ENCODE assay signal across 8 cellular contexts in the genomic region with DNA sequence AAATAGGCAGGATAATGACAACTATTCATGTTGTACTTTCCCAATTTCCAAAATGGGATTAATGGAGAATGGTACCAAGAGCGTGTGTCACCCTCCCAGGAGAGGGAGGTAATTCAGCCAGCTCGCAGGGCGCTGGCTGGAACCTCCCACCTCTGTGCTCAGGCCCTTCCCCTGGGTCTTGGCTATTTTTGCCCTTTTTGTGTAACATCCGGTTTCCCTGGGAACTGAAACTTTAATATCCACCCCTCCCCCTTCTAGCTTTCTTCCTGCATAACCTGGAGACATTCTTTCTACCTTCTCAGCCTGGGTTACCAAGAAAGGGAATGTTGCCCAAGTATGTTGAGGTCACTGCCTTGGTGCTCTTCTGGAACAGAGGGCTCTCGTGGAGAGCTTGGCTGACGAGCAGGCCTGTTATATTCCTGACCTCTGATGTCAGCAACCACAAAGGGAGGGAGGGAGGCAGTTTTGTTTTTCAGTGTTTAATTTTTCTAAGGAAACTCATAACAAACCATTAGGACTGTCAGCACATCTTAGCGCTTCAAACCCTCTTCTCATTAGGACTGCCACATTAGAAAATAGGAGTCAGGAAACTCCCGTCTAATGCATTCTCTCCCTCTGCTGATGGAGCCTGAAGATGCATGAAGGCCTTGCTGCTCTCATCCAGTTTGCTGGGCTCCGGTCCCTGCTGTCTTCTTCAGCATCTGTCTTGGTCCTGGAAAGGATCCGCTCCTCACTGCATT. TPM values are rescaled to one million over a fixed set of nuclear protein-coding genes. Genes with fewer than 3 reads are reported as not detected.
A peak's percentile ranks its signal among the peaks of the same experiment; 100 is the strongest.
DNase-seq lines count a peak whose midpoint lies in the region; ATAC-seq, FAIRE-seq and TF ChIP-seq lines count a peak whose summit lies in the region.

No MANE protein-coding gene starts in this region.

- H3K9me1 ChIP-seq in K562 (ENCODE audit: control insufficient read depth, insufficient read depth, low read length): peaks cover 2% of the 10 kb centered on the region

- H3K36me3 ChIP-seq in K562 (ENCODE audit: control insufficient read depth, insufficient read depth, low read length): no peaks in the 10 kb centered on the region
- H3K36me3 ChIP-seq in suprapubic skin: no peaks in the 10 kb centered on the region

- peak; percentile 80 for DNase-seq in AG09309 (ENCODE audit: low read depth)
- DNase-seq in GM20000 (ENCODE audit: low spot score): peak; percentile 80
- peak; percentile 96 for DNase-seq in HS-27A (ENCODE audit: low read depth)
- peak; percentile 52 to 83 (median 64) for DNase-seq in K562 (ENCODE audit: extremely low read depth in 1 of 4, low spot score in 3 of 4)
- peak in 1 of 2 donors; percentile 88 for DNase-seq in suprapubic skin (ENCODE audit: low spot score in 2 of 2)
- DNase-seq in T-cell: no peak
- no peak for DNase-seq in activated CD8-positive, alpha-beta memory T cell treated with anti-CD3 and anti-CD28 coated beads, Interleukin-2, amount 50 U/mL, for 4 hours

- no peaks in the 10 kb centered on the region for H3K79me2 ChIP-seq in K562 (ENCODE audit: control insufficient read depth, insufficient read depth, low read length)

- TF ChIP-seq CTCF in AG09309 (IDR thresholded peaks at IDR 0.05; ENCODE audit: control insufficient read depth, insufficient read depth, low read depth, low read length, missing control alignments) (peak; percentile 35), GM20000 (IDR thresholded peaks at IDR 0.05; ENCODE audit: extremely low read depth, missing control alignments) (no peak), K562 (IDR thresholded peaks at IDR 0.05 in 2 of 3, conservative IDR thresholded peaks at IDR 0.05 in 1 of 3; ENCODE audit: insufficient read depth in 2 of 3, low read depth in 1 of 3, low read length in 3 of 3) (no peak), suprapubic skin (IDR thresholded peaks at IDR 0.05) (no peak)

- ATAC-seq in K562 (peak; percentile 78), T-cell (replicated peaks in 1 of 4) (no peak)

- H3K27me3 ChIP-seq in K562 (ENCODE audit: control insufficient read depth in 2 of 2, insufficient read depth in 2 of 2, low read length in 2 of 2) (no peaks in the 10 kb centered on the region), layer of hippocampus (ENCODE audit: control insufficient read depth, insufficient read depth, low read length) (no peaks in the 10 kb centered on the region), suprapubic skin (no peaks in the 10 kb centered on the region)

- POLR2A ChIA-PET in K562 (lab: Yijun Ruan, JAX): interaction anchor here (0.7 to 1.7 kb wide), 3 partner anchors 8 to 15 kb away, joined by 3 to 7 read pairs (median 3); no protein-coding TSS in a partner anchor
- POLR2A ChIA-PET in T-cell (lab: Charles Lee): no interaction called here

- in situ Hi-C loops in K562 (cut with MboI): no loop called here

- H3K9me3 Mint-ChIP-seq in T-cell: no peaks in the 10 kb centered on the region

- no TSS peak for BruUV-seq in K562 (replicated peaks; lab: Mats Ljungman, UMichigan)

- peak; percentile 64 for FAIRE-seq in K562 (lab: Jason Lieb, UNC)

- TF ChIP-seq EP300 in K562 (IDR thresholded peaks at IDR 0.05; ENCODE audit: low read length) (peak; percentile 24; the same call in 1 of the 2 replicates), suprapubic skin (IDR thresholded peaks at IDR 0.05) (no peak)

- H3K27ac Mint-ChIP-seq in T-cell: no peak overlapping the region

- H3K36me3 Mint-ChIP-seq in T-cell: no peaks in the 10 kb centered on the region

- no peak for TF ChIP-seq RAD21 in K562 (CRISPR knock-in tag; conservative IDR thresholded peaks at IDR 0.05 in 1 of 2, IDR thresholded peaks at IDR 0.05 in 1 of 2)

- H3K4me1 ChIP-seq in K562 (replicated peaks in 1 of 2; ENCODE audit: control insufficient read depth in 2 of 2, insufficient read depth in 2 of 2, low read length in 2 of 2) (peaks cover 39 to 51% of the 10 kb centered on the region in 2 experiments), suprapubic skin (peaks cover 60% of the 10 kb centered on the region)

- no peaks in the 10 kb centered on the region for H4K20me1 ChIP-seq in K562 (replicated peaks; ENCODE audit: control insufficient read depth, insufficient read depth, low read length)

- 25% methylated on average over 10 of the region's 10 CpGs for WGBS in K562 (ENCODE audit: insufficient coverage, low coverage, missing lambda C conversion rate)
- 51% methylated on average over 10 of the region's 10 CpGs for WGBS in suprapubic skin

- H3K27me3 Mint-ChIP-seq in T-cell: peaks cover 9 to 14% of the 10 kb centered on the region in 2 donors

- intact Hi-C loops in K562 (cut with micrococcal nuclease): no loop called here

- TF ChIP-seq POLR2A in K562 (conservative IDR thresholded peaks at IDR 0.05): no peak
- TF ChIP-seq POLR2A in suprapubic skin (IDR thresholded peaks at IDR 0.05): no peak

- CTCF ChIA-PET in K562 (lab: Yijun Ruan, JAX; ENCODE audit: low intra/inter-chr PET ratio): no interaction called here
- CTCF ChIA-PET in T-cell (lab: Charles Lee): no interaction called here

- H3K4me3 Mint-ChIP-seq in T-cell: no peak overlapping the region

- peaks cover 0 to 4% (median 1%) of the 10 kb centered on the region in 3 donors for H3K4me1 Mint-ChIP-seq in T-cell

- H3K9me3 ChIP-seq in K562 (replicated peaks; ENCODE audit: control insufficient read depth, insufficient read depth, low read depth, low read length) (no peaks in the 10 kb centered on the region), suprapubic skin (no peaks in the 10 kb centered on the region)

- H3K4me3 ChIP-seq in AG09309 (ENCODE audit: control insufficient read depth, low read depth, low read length): no peak overlapping the region
- H3K4me3 ChIP-seq in K562: no peak overlapping the region
- no peak overlapping the region for H3K4me3 ChIP-seq in suprapubic skin

- peak overlapping the region; percentile 28 to 56; a peak in 3 of 4 replicates for H3K9ac ChIP-seq in K562 (ENCODE audit: insufficient read depth in 1 of 2, low read depth in 2 of 2, low read length in 2 of 2)

- H3K27ac ChIP-seq in K562 (ENCODE audit: extremely low read depth, low read depth, low read length): peak overlapping the region; percentile 70
- H3K27ac ChIP-seq in layer of hippocampus (ENCODE audit: low read depth, low read length): peak overlapping the region; percentile 66
- H3K27ac ChIP-seq in suprapubic skin: peak overlapping the region; percentile 70

- peak overlapping the region; percentile 90 for H2AFZ ChIP-seq in K562 (ENCODE audit: low read depth, low read length)

- peak overlapping the region; percentile 56 for H3K4me2 ChIP-seq in K562 (ENCODE audit: insufficient read depth, low read length)

TF ChIP-seq in K562, 482 proteins besides CTCF, POLR2A, EP300 and RAD21 (continues in another document):
- TF ChIP-seq ZNF124 (CRISPR knock-in tag; IDR thresholded peaks at IDR 0.05): no peak
- TF ChIP-seq TCFL5 (CRISPR knock-in tag; conservative IDR thresholded peaks at IDR 0.05): no peak

RNA-seq across cellular contexts. Expression of a gene that starts 25.6 kb away (rescaled TPM):
- total RNA-seq in K562 (2011; cell fraction: chromatin; rRNA removed; ENCODE audit: low replicate concordance): 3.2 and 6.2 TPM in 2 replicates
- 2.8 and 4.7 TPM in 2 replicates for total RNA-seq in K562 (2011; cell fraction: nucleolus; rRNA removed)
- total RNA-seq in K562 (2011; cell fraction: nucleoplasm; rRNA removed): 3.4 and 4.4 TPM in 2 replicates
- total RNA-seq in K562 (2014; rRNA removed) (0.45 and 0.54 TPM in 2 replicates), K562 (2014; rRNA removed; fragmentation: Illumina TruSeq; extraction: Trizol) (0.47 and 0.99 TPM in 2 replicates), K562 (2015; rRNA removed; fragmentation: Illumina TruSeq; extraction: Trizol) (0.30 and 0.62 TPM in 2 replicates), K562 (2021) (0.84 and 0.92 TPM in 2 replicates), suprapubic skin (1 to 10 TPM in 3 of 4 donors, under 1 TPM in 1; 0.76 to 6.6 (median 4.6) TPM), T-cell (1 to 10 TPM in 1 of 5 donors, under 1 TPM in 4; 0.22 to 3.8 (median 0.26) TPM)
- polyA plus RNA-seq in K562 (2011; rRNA removed) (1.1 and 2.6 TPM in 2 replicates), K562 (2014; fragmentation: Illumina TruSeq; extraction: Trizol) (0.60 and 0.62 TPM in 2 replicates), K562 (2014; fragmentation: Nextera tagmentation; extraction: Ambion mirVana) (under 1 TPM in 1 of 2 experiments, not detected in 1; 0.08 TPM), K562 (2014; rRNA removed) (0.32 and 0.62 TPM in 2 replicates)
- polyA plus RNA-seq in K562 (2011; cell fraction: cytosol; rRNA removed): 1.0 and 1.9 TPM in 2 replicates
- 0.95 and 3.2 TPM in 2 replicates for polyA plus RNA-seq in K562 (2011; cell fraction: nucleus; rRNA removed)
- polyA plus RNA-seq in K562 (2012): 0.73 and 1.0 TPM in 2 replicates
- polyA minus RNA-seq in K562 (2011; rRNA and poly(A)+ RNA removed): 1.8 and 6.9 TPM in 2 replicates
- polyA minus RNA-seq in K562 (2011; cell fraction: cytosol; rRNA and poly(A)+ RNA removed): 0.64 and 3.1 TPM in 2 replicates
- 1.2 and 1.6 TPM in 2 replicates for polyA minus RNA-seq in K562 (2011; cell fraction: nucleus; rRNA and poly(A)+ RNA removed)

RNA-seq across cellular contexts. Expression of a gene that starts 44.5 kb away (rescaled TPM):
- 1.8 and 4.2 TPM in 2 replicates for total RNA-seq in K562 (2011; cell fraction: chromatin; rRNA removed; ENCODE audit: low replicate concordance)
- total RNA-seq in K562 (2011; cell fraction: nucleolus; rRNA removed): 0.66 TPM in 1 of 2 replicates, not detected in the other
- 1.1 and 2.4 TPM in 2 replicates for total RNA-seq in K562 (2011; cell fraction: nucleoplasm; rRNA removed)
- total RNA-seq in K562 (2014; rRNA removed) (1.3 and 3.1 TPM in 2 replicates), K562 (2014; rRNA removed; fragmentation: Illumina TruSeq; extraction: Trizol) (1.3 TPM in 2 replicates), K562 (2015; rRNA removed; fragmentation: Illumina TruSeq; extraction: Trizol) (0.69 and 1.2 TPM in 2 replicates), K562 (2021) (1.0 and 2.6 TPM in 2 replicates), suprapubic skin (1 to 10 TPM in 3 of 4 donors, under 1 TPM in 1; 0.26 to 2.8 (median 2.1) TPM), T-cell (10 to 100 TPM; 13.4 to 19.1 (median 15.2) TPM)
- polyA plus RNA-seq in K562 (2011; rRNA removed) (0.70 and 1.1 TPM in 2 replicates), K562 (2014; fragmentation: Illumina TruSeq; extraction: Trizol) (0.95 and 1.2 TPM in 2 replicates), K562 (2014; fragmentation: Nextera tagmentation; extraction: Ambion mirVana) (under 1 TPM; 0.46 TPM), K562 (2014; rRNA removed) (0.32 and 2.7 TPM in 2 replicates)
- polyA plus RNA-seq in K562 (2011; cell fraction: cytosol; rRNA removed): 0.09 TPM in 1 of 2 replicates, not detected in the other
- 1.0 and 1.2 TPM in 2 replicates for polyA plus RNA-seq in K562 (2011; cell fraction: nucleus; rRNA removed)
- polyA plus RNA-seq in K562 (2012): 0.83 and 2.9 TPM in 2 replicates
- 1.6 and 2.1 TPM in 2 replicates for polyA minus RNA-seq in K562 (2011; rRNA and poly(A)+ RNA removed)
- polyA minus RNA-seq in K562 (2011; cell fraction: cytosol; rRNA and poly(A)+ RNA removed): not detected in 2 replicates
- polyA minus RNA-seq in K562 (2011; cell fraction: nucleus; rRNA and poly(A)+ RNA removed): 0.67 and 1.4 TPM in 2 replicates

Comparison
In these comparisons a context has a peak if more than half of its experiments do, and no peak if none do; other contexts are left out.
1. DNase-seq: peak in AG09309 (single experiment), GM20000 (single experiment), HS-27A (single experiment) and K562 (4 of 4); none in T-cell (0 of 34) and activated CD8-positive, alpha-beta memory T cell treated with anti-CD3 and anti-CD28 coated beads, Interleukin-2, amount 50 U/mL, for 4 hours (single experiment).
2. Peak in every context shown above with its lines, with median percentiles within 50 percentile points of each other: H3K27ac ChIP-seq.